Comparison of ENCODE assay signal across 24 cellular contexts in genomic region chr3:124053871-124054270, GRCh38. TPM values are rescaled to one million over a fixed set of nuclear protein-coding genes. Genes with fewer than 3 reads are reported as not detected.
DNase-seq lines count a peak whose midpoint lies in the region; FAIRE-seq and TF ChIP-seq lines count a peak whose summit lies in the region.
"Had no signal": no experiment of that assay in that cellular context is flagged by ENCODE, and none has a peak within 500 bp of the region (broad histone marks: within the 10 kb centered on the region; RNA-seq: fewer than 3 reads in every experiment).

No MANE protein-coding gene starts in this region.

- H3K4me1 ChIP-seq in kidney (ENCODE audit: control insufficient read depth in 1 of 2, insufficient read depth in 1 of 2, low read depth in 1 of 2, low read length in 2 of 2) = peaks cover 0 to 2% of the 10 kb centered on the region in 2 donors
- H3K4me1 ChIP-seq: colonic mucosa, testis had no signal

- intact Hi-C loops in kidney (cut with DNase I) = no loop called here
- intact Hi-C loops in activated T-helper 2 cell treated with anti-CD3 and anti-CD28 coated beads, Interferon-gamma antibody, Interleukin-2, Interleukin-4, amounts not matched to agents 10 μg/mL and 5 μg/mL and 100 μg/mL, durations not matched to agents 14 hours and 24 hours and 36 hours (cut with micrococcal nuclease) = no loop called here

- no peaks in the 10 kb centered on the region for H3K9me3 ChIP-seq in kidney (ENCODE audit: control insufficient read depth in 1 of 2, low read length in 2 of 2)
- H3K9me3 ChIP-seq: adrenal gland, colonic mucosa, testis had no signal

- peaks cover 9% of the 10 kb centered on the region for H3K27me3 Mint-ChIP-seq in activated T-helper 2 cell treated with anti-CD3 and anti-CD28 coated beads, Interferon-gamma antibody, Interleukin-2, Interleukin-4, amounts not matched to agents 10 μg/mL and 5 μg/mL and 100 μg/mL, durations not matched to agents 14 hours and 24 hours and 36 hours (ENCODE audit: low read depth)

- H3K27ac Mint-ChIP-seq in activated T-helper 2 cell treated with anti-CD3 and anti-CD28 coated beads, Interferon-gamma antibody, Interleukin-2, Interleukin-4, amounts not matched to agents 10 μg/mL and 5 μg/mL and 100 μg/mL, durations not matched to agents 14 hours and 24 hours and 36 hours = no peak overlapping the region
- H3K27ac Mint-ChIP-seq: activated CD4-positive, alpha-beta memory T cell treated with anti-CD3 and anti-CD28 coated beads for 36 hours; memory B cell; stimulated activated memory B cell treated with anti-CD40 and anti-IgM and Interleukin-4, amounts not matched to agents 10 μg/mL and 1 μg/mL and 100 μg/mL, for 72 hours had no signal

- peak; percentile 58 for DNase-seq in NCI-H748 (lab: John Stamatoyannopoulos, UW; ENCODE audit: unreplicated experiment)
- DNase-seq in NCI-H748 treated with DMSO at 0.1 percent for 48 hours (lab: John Stamatoyannopoulos, UW) = no peak
- peak; percentile 30 for DNase-seq in M059J (ENCODE audit: low read depth)
- peak; percentile 70 for DNase-seq in NCI-H2196 (lab: John Stamatoyannopoulos, UW; ENCODE audit: unreplicated experiment)
- peak; percentile 35 to 70 for DNase-seq in lung microvascular endothelial cell (ENCODE audit: low read depth in 2 of 2)
- no peak for DNase-seq in kidney
- no peak for DNase-seq in activated T-helper 2 cell treated with anti-CD3 and anti-CD28 coated beads, Interferon-gamma antibody, Interleukin-2, Interleukin-4, amounts not matched to agents 10 μg/mL and 5 μg/mL and 100 μg/mL, durations not matched to agents 14 hours and 24 hours and 36 hours (ENCODE audit: low spot score)
- DNase-seq in SKM-1 treated with dmso at 0.1 percent for 144 hours (lab: John Stamatoyannopoulos, UW; ENCODE audit: unreplicated experiment) = no peak
- DNase-seq: activated CD4-positive, alpha-beta memory T cell treated with anti-CD3 and anti-CD28 coated beads for 36 hours; activated gamma-delta T cell; adrenal gland; colonic mucosa; NCI-H1694; NCI-H774; nucleus accumbens; Right ventricle myocardium superior; small intestine; testis had no signal

- no peak for TF ChIP-seq CTCF in kidney (IDR thresholded peaks at IDR 0.05; ENCODE audit: borderline replicate concordance, extremely low read depth, insufficient read depth)

- H3K9me3 Mint-ChIP-seq in activated T-helper 2 cell treated with anti-CD3 and anti-CD28 coated beads, Interferon-gamma antibody, Interleukin-2, Interleukin-4, amounts not matched to agents 10 μg/mL and 5 μg/mL and 100 μg/mL, durations not matched to agents 14 hours and 24 hours and 36 hours = no peaks in the 10 kb centered on the region
- H3K9me3 Mint-ChIP-seq: activated CD4-positive, alpha-beta memory T cell treated with anti-CD3 and anti-CD28 coated beads for 36 hours; stimulated activated memory B cell treated with anti-CD40 and anti-IgM and Interleukin-4, amounts not matched to agents 10 μg/mL and 1 μg/mL and 100 μg/mL, for 72 hours had no signal

- no peaks in the 10 kb centered on the region for H3K36me3 Mint-ChIP-seq in activated T-helper 2 cell treated with anti-CD3 and anti-CD28 coated beads, Interferon-gamma antibody, Interleukin-2, Interleukin-4, amounts not matched to agents 10 μg/mL and 5 μg/mL and 100 μg/mL, durations not matched to agents 14 hours and 24 hours and 36 hours (ENCODE audit: low read depth)
- H3K36me3 Mint-ChIP-seq: activated CD4-positive, alpha-beta memory T cell treated with anti-CD3 and anti-CD28 coated beads for 36 hours; memory B cell; stimulated activated memory B cell treated with anti-CD40 and anti-IgM and Interleukin-4, amounts not matched to agents 10 μg/mL and 1 μg/mL and 100 μg/mL, for 72 hours had no signal

- no peak overlapping the region for H3K9ac ChIP-seq in kidney (ENCODE audit: low read length in 2 of 2)

- no peaks in the 10 kb centered on the region for H3K4me1 Mint-ChIP-seq in activated T-helper 2 cell treated with anti-CD3 and anti-CD28 coated beads, Interferon-gamma antibody, Interleukin-2, Interleukin-4, amounts not matched to agents 10 μg/mL and 5 μg/mL and 100 μg/mL, durations not matched to agents 14 hours and 24 hours and 36 hours (ENCODE audit: low read depth)
- H3K4me1 Mint-ChIP-seq: memory B cell; stimulated activated memory B cell treated with anti-CD40 and anti-IgM and Interleukin-4, amounts not matched to agents 10 μg/mL and 1 μg/mL and 100 μg/mL, for 72 hours had no signal

- no peaks in the 10 kb centered on the region for H3K36me3 ChIP-seq in kidney (ENCODE audit: control insufficient read depth in 1 of 2, insufficient read depth in 2 of 2, low read length in 2 of 2)
- H3K36me3 ChIP-seq: adrenal gland, colonic mucosa had no signal

- H3K27ac ChIP-seq in kidney (ENCODE audit: low read depth in 2 of 2, low read length in 2 of 2) = no peak overlapping the region
- H3K27ac ChIP-seq: adrenal gland, colonic mucosa, HL-60, testis had no signal

- no peak overlapping the region for H3K4me3 ChIP-seq in kidney (ENCODE audit: low read length in 2 of 2)
- H3K4me3 ChIP-seq: adrenal gland, colonic mucosa, testis had no signal

- no peak overlapping the region for H3K4me3 Mint-ChIP-seq in activated T-helper 2 cell treated with anti-CD3 and anti-CD28 coated beads, Interferon-gamma antibody, Interleukin-2, Interleukin-4, amounts not matched to agents 10 μg/mL and 5 μg/mL and 100 μg/mL, durations not matched to agents 14 hours and 24 hours and 36 hours (ENCODE audit: low read depth)
- H3K4me3 Mint-ChIP-seq: activated CD4-positive, alpha-beta memory T cell treated with anti-CD3 and anti-CD28 coated beads for 36 hours; memory B cell; stimulated activated memory B cell treated with anti-CD40 and anti-IgM and Interleukin-4, amounts not matched to agents 10 μg/mL and 1 μg/mL and 100 μg/mL, for 72 hours had no signal

- FAIRE-seq in kidney (lab: Jason Lieb, UNC) = no peak
- FAIRE-seq: bronchial epithelial cell, H54, HepG2, small intestine had no signal

RNA-seq across cellular contexts. Expression of gene KALRN, which starts 20.7 kb away (rescaled TPM):
- total RNA-seq in M059J (2014; rRNA removed; shearing (Covaris generic)) = 6.2 and 14.1 TPM in 2 replicates
- total RNA-seq in lung microvascular endothelial cell = 79.1 and 147 TPM in 2 replicates
- 55.6 TPM for total RNA-seq in kidney
- 5.8 TPM for polyA plus RNA-seq in kidney (ENCODE audit: insufficient read depth, low read depth, low replicate concordance)
- 0.55 and 0.66 TPM in 2 replicates for total RNA-seq in activated T-helper 2 cell treated with anti-CD3 and anti-CD28 coated beads, Interferon-gamma antibody, Interleukin-2, Interleukin-4, amounts not matched to agents 10 μg/mL and 5 μg/mL and 100 μg/mL, durations not matched to agents 14 hours and 24 hours and 36 hours

Comparison
In these comparisons a context has a peak if more than half of its experiments do, and no peak if none do; other contexts are left out.
1. DNase-seq: peak in NCI-H748 (single experiment), M059J (single experiment), NCI-H2196 (single experiment) and lung microvascular endothelial cell (2 of 2); none in NCI-H748 treated with DMSO at 0.1 percent for 48 hours (single experiment), kidney (single experiment), activated T-helper 2 cell treated with anti-CD3 and anti-CD28 coated beads, Interferon-gamma antibody, Interleukin-2, Interleukin-4, amounts not matched to agents 10 μg/mL and 5 μg/mL and 100 μg/mL, durations not matched to agents 14 hours and 24 hours and 36 hours (single experiment) and SKM-1 treated with dmso at 0.1 percent for 144 hours (single experiment).